Comparison of ENCODE assay signal across 2 cellular contexts in genomic region chr11:8225589-8226036, GRCh38.
TF ChIP-seq lines count a peak whose summit lies in the region.

No MANE protein-coding gene starts in this region.

TF ChIP-seq in GM23338, 12 proteins besides CTCF, POLR2A, EP300 and RAD21:
- TF ChIP-seq POLR2AphosphoS5 (IDR thresholded peaks at IDR 0.05; ENCODE audit: low read depth) (no peak), NANOG (IDR thresholded peaks at IDR 0.05; ENCODE audit: borderline replicate concordance) (no peak), CREB1 (CRISPR knock-in tag; IDR thresholded peaks at IDR 0.05; ENCODE audit: low read depth) (no peak), ZNF114 (CRISPR knock-in tag; IDR thresholded peaks at IDR 0.05) (no peak), JUNB (IDR thresholded peaks at IDR 0.05; ENCODE audit: unreplicated experiment) (no peak), EZH2 (IDR thresholded peaks at IDR 0.05; ENCODE audit: low read depth, unreplicated experiment) (no peak), ZNF462 (CRISPR knock-in tag; IDR thresholded peaks at IDR 0.05) (no peak), STAT1 (IDR thresholded peaks at IDR 0.05; ENCODE audit: unreplicated experiment) (no peak), EZH2phosphoT487 (IDR thresholded peaks at IDR 0.05; ENCODE audit: unreplicated experiment) (no peak), ETS1 (IDR thresholded peaks at IDR 0.05) (no peak), ZNF331 (CRISPR knock-in tag; IDR thresholded peaks at IDR 0.05; ENCODE audit: low read depth) (no peak)
TF ChIP-seq in GM23338: peak in this region for 0.

TF ChIP-seq in HepG2, 621 proteins besides CTCF, POLR2A, EP300 and RAD21 (continues in another document):
- TF ChIP-seq KDM5B (CRISPR knock-in tag; IDR thresholded peaks at IDR 0.05; ENCODE audit: borderline replicate concordance) (no peak), ZNF292 (CRISPR knock-in tag; IDR thresholded peaks at IDR 0.05; ENCODE audit: borderline replicate concordance, low read depth) (no peak), ZNF792 (CRISPR knock-in tag; IDR thresholded peaks at IDR 0.05) (no peak), ZNF790 (CRISPR knock-in tag; IDR thresholded peaks at IDR 0.05; ENCODE audit: borderline replicate concordance) (no peak), ARID2 (CRISPR knock-in tag; IDR thresholded peaks at IDR 0.05; ENCODE audit: borderline replicate concordance) (no peak), ZSCAN9 (CRISPR knock-in tag; IDR thresholded peaks at IDR 0.05; ENCODE audit: borderline replicate concordance) (no peak), GLMP (CRISPR knock-in tag; IDR thresholded peaks at IDR 0.05; ENCODE audit: borderline replicate concordance) (no peak), HOXD1 (CRISPR knock-in tag; IDR thresholded peaks at IDR 0.05) (no peak), ZNF574 (CRISPR knock-in tag; IDR thresholded peaks at IDR 0.05) (0 out of 2 replicates have a peak, but pooled peaks have one; percentile 34), MBD4 (IDR thresholded peaks at IDR 0.05; ENCODE audit: borderline replicate concordance, low read length) (no peak), NFKB2 (CRISPR knock-in tag; IDR thresholded peaks at IDR 0.05; ENCODE audit: borderline replicate concordance) (0 out of 2 replicates have a peak, but pooled peaks have one; percentile 28), GPN1 (CRISPR knock-in tag; IDR thresholded peaks at IDR 0.05; ENCODE audit: borderline replicate concordance) (no peak), ZNF180 (CRISPR knock-in tag; IDR thresholded peaks at IDR 0.05; ENCODE audit: borderline replicate concordance, low read depth) (no peak), ARNT2 (CRISPR knock-in tag; IDR thresholded peaks at IDR 0.05; ENCODE audit: low read depth) (0 out of 2 replicates have a peak, but pooled peaks have one; percentile 38), ATF2 (CRISPR knock-in tag; IDR thresholded peaks at IDR 0.05) (no peak), ZBTB7B (CRISPR knock-in tag; IDR thresholded peaks at IDR 0.05) (0 out of 2 replicates have a peak, but pooled peaks have one; percentile 39), NONO (IDR thresholded peaks at IDR 0.05) (no peak), NONO (CRISPR knock-in tag; conservative IDR thresholded peaks at IDR 0.05) (no peak), XBP1 (CRISPR knock-in tag; IDR thresholded peaks at IDR 0.05) (no peak), ZNF564 (CRISPR knock-in tag; IDR thresholded peaks at IDR 0.05) (no peak), ZBTB14 (CRISPR knock-in tag; IDR thresholded peaks at IDR 0.05) (no peak), ZNF572 (CRISPR knock-in tag; IDR thresholded peaks at IDR 0.05) (no peak), ZNF407 (CRISPR knock-in tag; IDR thresholded peaks at IDR 0.05; ENCODE audit: not compliant biosample characterization) (no peak), MEIS2 (CRISPR knock-in tag; IDR thresholded peaks at IDR 0.05) (no peak), MTA3 (CRISPR knock-in tag; IDR thresholded peaks at IDR 0.05) (no peak), ZBTB37 (CRISPR knock-in tag; IDR thresholded peaks at IDR 0.05) (no peak), ZBTB38 (CRISPR knock-in tag; IDR thresholded peaks at IDR 0.05) (no peak), ZNF770 (CRISPR knock-in tag; IDR thresholded peaks at IDR 0.05) (no peak), SMAD1 (CRISPR knock-in tag; IDR thresholded peaks at IDR 0.05; ENCODE audit: borderline replicate concordance, low read depth) (no peak), ZNF33A (CRISPR knock-in tag; IDR thresholded peaks at IDR 0.05; ENCODE audit: borderline replicate concordance) (no peak), ARID3A (IDR thresholded peaks at IDR 0.05; ENCODE audit: low read depth, low read length) (no peak), SIN3B (IDR thresholded peaks at IDR 0.05; ENCODE audit: low read length) (no peak), ADNP (CRISPR knock-in tag; IDR thresholded peaks at IDR 0.05) (no peak), BCL3 (CRISPR knock-in tag; IDR thresholded peaks at IDR 0.05) (no peak)
